ENCODE assay signal across 17 cellular contexts in genomic region chr11:6557761-6558674, GRCh38. TPM values are rescaled to one million over a fixed set of nuclear protein-coding genes. Genes with fewer than 3 reads are reported as not detected.
DNase-seq lines count a peak whose midpoint lies in the region; ATAC-seq and TF ChIP-seq lines count a peak whose summit lies in the region.
"Had no signal": no experiment of that assay in that cellular context is flagged by ENCODE, and none has a peak within 500 bp of the region (broad histone marks: within the 10 kb centered on the region; RNA-seq: fewer than 3 reads in every experiment).

No MANE protein-coding gene starts in this region.

- H2AK5ac ChIP-seq in H9 (ENCODE audit: insufficient read length, low read length), result no peak overlapping the region

- no peaks in the 10 kb centered on the region for H3K36me3 Mint-ChIP-seq in H9 (ENCODE audit: insufficient read depth in 1 of 3, low read depth in 3 of 3)

- TF ChIP-seq CTCF in right atrium auricular region (IDR thresholded peaks at IDR 0.05) (no peak), heart right ventricle (IDR thresholded peaks at IDR 0.05) (no peak), GM13976 (IDR thresholded peaks at IDR 0.05; ENCODE audit: borderline replicate concordance, control extremely low read depth, extremely low read depth, insufficient read depth, missing control alignments) (no peak), H9 (conservative IDR thresholded peaks at IDR 0.05) (no peak)

- no peak overlapping the region for H2BK120ac ChIP-seq in H9 (ENCODE audit: low read depth, low read length, poor library complexity, severe bottlenecking)

- H3K79me2 ChIP-seq in H9 (ENCODE audit: insufficient read depth, low read length), result no peaks in the 10 kb centered on the region

- no peak overlapping the region for H3K9ac ChIP-seq in H9 (ENCODE audit: extremely low read depth, insufficient read length, low read length)

- 62 to 77% methylated on average over 14 of the region's 14 CpGs for WGBS in heart right ventricle, 2 donors
- WGBS in H9 (ENCODE audit: extremely low coverage, insufficient read length, low lambda C conversion rate), result no CpG with 5 or more reads among the region's 14 CpGs

- no peaks in the 10 kb centered on the region; the same call in 1 of the 2 replicates for H3K27me3 Mint-ChIP-seq in H9 (ENCODE audit: low read depth)
- H3K27me3 Mint-ChIP-seq: B cell had no signal

- H3K36me3 ChIP-seq in right atrium auricular region (no peaks in the 10 kb centered on the region), heart right ventricle (peaks cover 0 to 4% (median 0%) of the 10 kb centered on the region in 9 donors)

- H2BK20ac ChIP-seq in H9 (ENCODE audit: low read depth, low read length, poor library complexity, severe bottlenecking), result no peak overlapping the region

- no peak overlapping the region for H2BK5ac ChIP-seq in H9 (ENCODE audit: insufficient read length, low read length)

- H4K20me1 ChIP-seq in H9 (ENCODE audit: control insufficient read depth, insufficient read depth, insufficient read length), result no peaks in the 10 kb centered on the region

- H3K9me3 ChIP-seq in right atrium auricular region, result no peaks in the 10 kb centered on the region
- H3K9me3 ChIP-seq in heart right ventricle, result no peaks in the 10 kb centered on the region
- no peaks in the 10 kb centered on the region for H3K9me3 ChIP-seq in H9 (ENCODE audit: control insufficient read depth, low read depth, low read length)

- H4K5ac ChIP-seq in H9 (ENCODE audit: insufficient read length, low read depth, low read length), result no peak overlapping the region

- peak; percentile 94 for ATAC-seq in Right ventricle myocardium superior (ENCODE audit: poor library complexity)
- peak; percentile 72 to 97 (median 88) for ATAC-seq in heart right ventricle
- no peak for ATAC-seq in GM21390 (IDR thresholded peaks at IDR 0.05; ENCODE audit: unreplicated experiment)

- no peak overlapping the region for H3K14ac ChIP-seq in H9 (ENCODE audit: insufficient read depth, low read length)

- no peaks in the 10 kb centered on the region for H3K79me1 ChIP-seq in H9 (ENCODE audit: insufficient read depth, low read depth, low read length, poor library complexity, severe bottlenecking)

- in situ Hi-C loops in GM13976 (cut with MboI; ENCODE audit: low sequenced_read_pairs, unreplicated experiment), result no loop called here

- H3K23ac ChIP-seq in H9 (ENCODE audit: insufficient read length, low read depth, low read length), result no peak overlapping the region

- no peak overlapping the region for H3K4ac ChIP-seq in H9 (ENCODE audit: low read depth, low read length)

- no peak overlapping the region for H2BK15ac ChIP-seq in H9 (ENCODE audit: low read depth, low read length)

- no peaks in the 10 kb centered on the region for H3K23me2 ChIP-seq in H9 (ENCODE audit: insufficient read length, low read depth, low read length, poor library complexity, severe bottlenecking)

- no peaks in the 10 kb centered on the region for H3K4me1 ChIP-seq in right atrium auricular region
- peaks cover 0 to 10% (median 0%) of the 10 kb centered on the region in 9 donors for H3K4me1 ChIP-seq in heart right ventricle
- no peaks in the 10 kb centered on the region for H3K4me1 ChIP-seq in H9 (ENCODE audit: insufficient read depth, low read length)

- no peak overlapping the region for H3T11ph ChIP-seq in H9 (ENCODE audit: low read length)

- H3K9me3 Mint-ChIP-seq in H9, result no peaks in the 10 kb centered on the region

- H3K27ac ChIP-seq in right atrium auricular region, result no peak overlapping the region
- H3K27ac ChIP-seq in heart right ventricle, result no peak overlapping the region
- no peak overlapping the region for H3K27ac ChIP-seq in H9 (ENCODE audit: insufficient read length, low read depth, low read length)
- H3K27ac ChIP-seq: HL-60 had no signal

- no peak overlapping the region for H2AFZ ChIP-seq in H9 (ENCODE audit: low read length)

- no peak overlapping the region for H2BK12ac ChIP-seq in H9 (ENCODE audit: insufficient read length, low read depth, low read length)

- no peak overlapping the region for H3K56ac ChIP-seq in H9 (ENCODE audit: insufficient read length, low read depth, low read length)

- H4K8ac ChIP-seq in H9 (replicated peaks; ENCODE audit: insufficient read length, low read depth, low read length), result no peak overlapping the region

- H3K4me3 ChIP-seq in right atrium auricular region (no peak overlapping the region), heart right ventricle (no peak overlapping the region)

- no peak overlapping the region for H4K91ac ChIP-seq in H9 (ENCODE audit: insufficient read length, low read depth, low read length)

- intact Hi-C loops in Right ventricle myocardium superior (cut with DNase I), result no loop called here
- intact Hi-C loops in heart right ventricle (cut with DNase I), result no loop called here

- H3K4me1 Mint-ChIP-seq in H9, result peaks cover 6 to 11% of the 10 kb centered on the region in 2 experiments; a peak in 3 of 4 replicates
- H3K4me1 Mint-ChIP-seq: B cell had no signal

- peak overlapping the region in 1 of 3 experiments; percentile 8; a peak in 1 of 7 replicates for H3K27ac Mint-ChIP-seq in H9
- H3K27ac Mint-ChIP-seq: B cell had no signal

- H3K18ac ChIP-seq in H9 (ENCODE audit: insufficient read length, low read depth, low read length), result no peak overlapping the region

- peak; percentile 77 for DNase-seq in Right ventricle myocardium superior
- DNase-seq in right atrium auricular region (ENCODE audit: low spot score), result no peak
- peak; percentile 33 to 44 for DNase-seq in heart right ventricle
- peak; percentile 71 for DNase-seq in mesenteric fat pad (ENCODE audit: low spot score)
- no peak for DNase-seq in GM13976 (ENCODE audit: low spot score)
- DNase-seq in H9, result no peak
- DNase-seq: COR-L47, DMS 273 treated with DMSO at 0.1 percent for 48 hours, NCI-H1417 treated with DMSO at 0.1 percent for 48 hours, NCI-H187 treated with DMSO at 0.1 percent for 48 hours, NCI-H2227 treated with DMSO at 0.1 percent for 48 hours, NCI-H524, NCI-H82, SIG-M5 had no signal

- H3K4me3 Mint-ChIP-seq in H9, result no peak overlapping the region
- H3K4me3 Mint-ChIP-seq: B cell had no signal

- no peak overlapping the region for H3K4me2 ChIP-seq in H9 (ENCODE audit: insufficient read depth, insufficient read length, low read length)

- no peaks in the 10 kb centered on the region for H3K27me3 ChIP-seq in right atrium auricular region
- no peaks in the 10 kb centered on the region for H3K27me3 ChIP-seq in heart right ventricle
- no peaks in the 10 kb centered on the region for H3K27me3 ChIP-seq in H9 (ENCODE audit: insufficient read depth, low read length)

RNA-seq across cellular contexts. Expression of gene RRP8, which starts 45.4 kb away (rescaled TPM):
- total RNA-seq in Right ventricle myocardium superior (19.8 TPM), right atrium auricular region (10 to 100 TPM in 1 of 2 donors, 1 to 10 TPM in 1; 9.7 to 12.2 TPM), heart right ventricle (10 to 100 TPM; 12.1 to 23.3 (median 20.5) TPM), mesenteric fat pad (20.8 TPM), H9 (2021) (14.2 and 16.0 TPM in 2 replicates)
- polyA plus RNA-seq in heart right ventricle, result 10 to 100 TPM; 16.1 to 23.0 TPM

RNA-seq across cellular contexts. Expression of gene ILK, which starts 45.6 kb away (rescaled TPM):
- total RNA-seq in Right ventricle myocardium superior (191 TPM), right atrium auricular region (100 to 1,000 TPM; 142 to 193 TPM), heart right ventricle (100 to 1,000 TPM; 150 to 247 (median 204) TPM), mesenteric fat pad (141 TPM), H9 (2021) (96.2 and 100 TPM in 2 replicates)
- 100 to 1,000 TPM; 213 to 244 TPM for polyA plus RNA-seq in heart right ventricle

RNA-seq across cellular contexts. Expression of gene TAF10, which starts 54.0 kb away (rescaled TPM):
- total RNA-seq in Right ventricle myocardium superior, result 83.6 TPM
- total RNA-seq in right atrium auricular region, result 10 to 100 TPM; 26.6 to 54.0 TPM
- total RNA-seq in heart right ventricle, result 100 to 1,000 TPM in 1 of 10 donors, 10 to 100 TPM in 9; 78.0 to 101 (median 89.7) TPM
- 100 to 1,000 TPM in 1 of 2 donors, 10 to 100 TPM in 1; 93.3 to 254 TPM for polyA plus RNA-seq in heart right ventricle
- 142 TPM for total RNA-seq in mesenteric fat pad
- 198 and 207 TPM in 2 replicates for total RNA-seq in H9 (2021)

Comparison
In these comparisons a context has a peak if more than half of its experiments do, and no peak if none do; other contexts are left out.
1. DNase-seq: peak in Right ventricle myocardium superior (single experiment), heart right ventricle (2 of 2) and mesenteric fat pad (single experiment); none in right atrium auricular region (single experiment), GM13976 (single experiment) and H9 (single experiment).